ENCODE assay signal across 1 cellular context in the genomic region with DNA sequence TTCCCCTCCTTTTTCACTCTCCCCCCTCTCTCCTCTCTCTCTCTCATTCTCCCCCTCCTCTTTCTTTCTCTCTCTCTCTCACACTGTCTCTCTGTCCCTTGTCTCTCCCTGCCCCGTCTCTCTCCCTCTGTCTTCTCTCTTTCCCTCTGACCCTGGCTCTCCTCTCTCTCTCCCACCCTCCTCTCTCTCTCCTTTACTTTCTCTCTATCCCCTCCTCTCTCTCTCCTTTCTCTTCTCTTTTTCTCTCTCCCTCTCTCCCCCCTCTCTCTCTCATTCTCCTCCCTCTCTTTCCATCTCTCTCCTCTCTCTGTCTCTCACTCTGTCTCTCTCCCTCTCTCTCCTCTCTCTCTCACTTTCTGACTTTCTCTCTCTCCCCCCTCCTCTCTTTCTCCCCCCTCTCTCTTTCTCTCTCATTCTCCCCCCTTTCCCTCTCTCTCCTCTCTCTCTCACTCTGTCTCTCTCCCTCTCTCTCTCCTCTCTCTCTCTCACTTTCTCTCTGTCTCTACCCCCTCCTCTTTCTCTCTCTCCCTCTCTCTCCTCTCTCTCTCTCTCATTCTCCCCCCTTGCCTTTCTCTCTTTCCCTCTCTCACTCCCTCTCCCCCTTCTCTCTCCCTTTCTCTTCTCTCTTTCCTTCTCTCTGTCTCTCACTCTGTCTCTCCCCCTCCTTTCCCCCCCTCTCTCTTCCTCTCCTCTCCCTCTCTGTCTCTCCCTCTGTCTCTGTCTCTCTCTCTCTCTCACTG.
TF ChIP-seq lines count a peak whose summit lies in the region.

No MANE protein-coding gene starts in this region.

TF ChIP-seq in HCT116, 20 proteins besides CTCF, POLR2A, EP300 and RAD21 (continued from another document):
- TF ChIP-seq JUND (IDR thresholded peaks at IDR 0.05) (no peak), CBX3 (IDR thresholded peaks at IDR 0.05; ENCODE audit: low read depth) (no peak), REST (IDR thresholded peaks at IDR 0.05; ENCODE audit: low read depth) (no peak), EZH2phosphoT487 (IDR thresholded peaks at IDR 0.05; ENCODE audit: borderline replicate concordance) (no peak), SIN3A (IDR thresholded peaks at IDR 0.05; ENCODE audit: low read depth) (no peak), FOSL1 (IDR thresholded peaks at IDR 0.05; ENCODE audit: low read depth) (no peak), ZBTB33 (IDR thresholded peaks at IDR 0.05; ENCODE audit: extremely low read depth, insufficient replicate concordance, low read length) (no peak), POLR2AphosphoS5 (IDR thresholded peaks at IDR 0.05; ENCODE audit: low read depth, low read length) (no peak)
- TF ChIP-seq, protein P1, sequence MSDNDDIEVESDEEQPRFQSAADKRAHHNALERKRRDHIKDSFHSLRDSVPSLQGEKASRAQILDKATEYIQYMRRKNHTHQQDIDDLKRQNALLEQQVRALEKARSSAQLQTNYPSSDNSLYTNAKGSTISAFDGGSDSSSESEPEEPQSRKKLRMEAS (IDR thresholded peaks at IDR 0.05): no peak
